ENCODE assay signal across 8 cellular contexts in genomic region chr1:67831850-67832513, GRCh38. TPM values are rescaled to one million over a fixed set of nuclear protein-coding genes. Genes with fewer than 3 reads are reported as not detected.
DNase-seq lines count a peak whose midpoint lies in the region; ATAC-seq and TF ChIP-seq lines count a peak whose summit lies in the region.

No MANE protein-coding gene starts in this region.

- ATAC-seq in T-cell (replicated peaks in 1 of 4) = peak in 1 of 4 experiments; percentile 43
- peak; percentile 49 for ATAC-seq in esophagus mucosa
- ATAC-seq in GM18511 (IDR thresholded peaks at IDR 0.05; ENCODE audit: unreplicated experiment) = no peak
- ATAC-seq in HG02588 (IDR thresholded peaks at IDR 0.05; ENCODE audit: unreplicated experiment) = no peak

- CTCF ChIA-PET in T-cell (lab: Charles Lee) = no interaction called here

- no peaks in the 10 kb centered on the region for H3K36me3 ChIP-seq in HUES6 (ENCODE audit: control insufficient read depth, insufficient read depth, low read length)

- DNase-seq in Caki2 (ENCODE audit: low read depth) (peak; percentile 76), T-cell (no peak), mucosa of gallbladder (ENCODE audit: low spot score) (peak; percentile 58), erythroblast (lab: John Stamatoyannopoulos, UW) (no peak)

- peaks cover 6% of the 10 kb centered on the region; the same call in 1 of the 2 replicates for H3K4me1 ChIP-seq in HUES6 (ENCODE audit: control insufficient read depth, insufficient read depth, low read length)

- H3K27ac Mint-ChIP-seq in T-cell = no peak overlapping the region

- H3K4me3 Mint-ChIP-seq in T-cell = peak overlapping the region; percentile 58 to 77 (median 75)

- TF ChIP-seq POLR2A in erythroblast (IDR thresholded peaks at IDR 0.05; ENCODE audit: low read length) = no peak

- in situ Hi-C loops in Caki2 (cut with HindIII; ENCODE audit: low pct_unique_long_range_greater_than_20kb, low sequenced_read_pairs) = no loop called here

- no peaks in the 10 kb centered on the region for H3K9me3 ChIP-seq in HUES6 (ENCODE audit: control insufficient read depth, insufficient read depth, low read depth, low read length)

- H3K4me3 ChIP-seq in HUES6 (ENCODE audit: low read depth, low read length) = peak overlapping the region; percentile 96

- peaks cover 40 to 56% of the 10 kb centered on the region in 2 donors for H3K27me3 Mint-ChIP-seq in T-cell

- H3K4me1 Mint-ChIP-seq in T-cell = peaks cover 10 to 18% (median 14%) of the 10 kb centered on the region in 3 donors

- no peaks in the 10 kb centered on the region for H3K9me3 Mint-ChIP-seq in T-cell

- no peaks in the 10 kb centered on the region for H3K36me3 Mint-ChIP-seq in T-cell

- peak overlapping the region; percentile 68 for H3K9ac ChIP-seq in HUES6 (ENCODE audit: low read length)

- H3K27ac ChIP-seq in HUES6 (ENCODE audit: low read depth, low read length) = no peak overlapping the region

- peaks cover 39% of the 10 kb centered on the region for H3K27me3 ChIP-seq in HUES6 (ENCODE audit: control insufficient read depth, insufficient read depth, low read length)

- POLR2A ChIA-PET in T-cell (lab: Charles Lee) = interaction anchor here in 1 of 2 donors (0.6 kb wide), 1 partner anchor 147 kb away, joined by 3 read pairs; no protein-coding TSS in a partner anchor

RNA-seq across cellular contexts. Expression of gene GNG12, which starts 1.3 kb away (rescaled TPM):
- 41.9 and 60.4 TPM in 2 replicates for total RNA-seq in Caki2 (2014; rRNA removed; shearing (Covaris generic); ENCODE audit: low replicate concordance)
- total RNA-seq in T-cell = under 1 TPM in 3 of 5 donors, not detected in 2; 0.26 to 0.44 (median 0.35) TPM
- total RNA-seq in esophagus mucosa = 73.2 TPM
- 89.9 TPM for total RNA-seq in mucosa of gallbladder

Comparison
In these comparisons a context has a peak if more than half of its experiments do, and no peak if none do; other contexts are left out.
1. DNase-seq: peak in Caki2 (single experiment) and mucosa of gallbladder (single experiment); none in T-cell (0 of 34) and erythroblast (0 of 2).
2. RNA of gene GNG12, which starts 1.3 kb away (total RNA-seq): 89.9 TPM in mucosa of gallbladder (single experiment), 73.2 TPM in esophagus mucosa (single experiment) and 41.9 to 60.4 TPM in Caki2; 0.26 to 0.44 TPM in T-cell; every median in the first group is over 10 times any median in the second.